8 cellular contexts compared by ENCODE assay signal in the genomic region with DNA sequence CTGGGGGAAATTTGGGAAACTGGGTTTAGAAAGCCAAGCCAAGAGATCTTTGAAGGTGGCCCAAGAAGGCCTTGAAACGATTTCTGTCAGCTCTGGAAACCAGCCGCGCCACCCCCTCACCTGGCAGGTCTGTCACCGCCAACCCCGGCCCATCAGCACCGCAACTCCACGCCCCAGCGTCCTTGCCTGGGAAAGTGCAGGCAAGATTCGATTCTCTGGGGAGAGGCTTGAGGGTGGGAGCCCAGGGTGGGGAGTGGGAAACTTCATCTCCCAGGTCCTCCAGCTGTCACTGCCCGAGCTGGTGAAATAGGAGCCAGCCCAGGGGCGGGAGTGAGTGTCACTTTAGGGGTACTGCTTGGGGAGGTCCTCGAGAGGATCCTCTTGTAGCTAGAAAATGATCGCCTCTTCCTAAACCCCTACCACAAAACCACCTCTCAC. TPM values are rescaled to one million over a fixed set of nuclear protein-coding genes. Genes with fewer than 3 reads are reported as not detected.
DNase-seq lines count a peak whose midpoint lies in the region; ATAC-seq and TF ChIP-seq lines count a peak whose summit lies in the region.

No MANE protein-coding gene starts in this region.

- peak overlapping the region in 3 of 4 donors; percentile 75 to 83 (median 79) for H3K27ac ChIP-seq in gastroesophageal sphincter

- no peak for TF ChIP-seq CTCF in gastroesophageal sphincter (IDR thresholded peaks at IDR 0.05)

- 51% methylated on average over 6 of the region's 13 CpGs; no CpG with 5 or more reads in 1 of the 2 donors for WGBS in gastroesophageal sphincter (ENCODE audit: low coverage in 1 of 2), 2 donors

- no peaks in the 10 kb centered on the region for H3K27me3 ChIP-seq in gastroesophageal sphincter

- peak overlapping the region; percentile 48 to 81 for H3K4me3 ChIP-seq in gastroesophageal sphincter
- H3K4me3 ChIP-seq in skeletal muscle cell (ENCODE audit: low read depth, low read length) = peak overlapping the region; percentile 44

- peaks cover 0 to 50% (median 9%) of the 10 kb centered on the region in 3 donors for H3K4me1 ChIP-seq in gastroesophageal sphincter

- TF ChIP-seq POLR2A in GM18505 (IDR thresholded peaks at IDR 0.05; ENCODE audit: borderline replicate concordance, extremely low read depth, insufficient read depth, insufficient read length) (no peak), gastroesophageal sphincter (IDR thresholded peaks at IDR 0.05) (no peak)

- DNase-seq in skeletal muscle cell (ENCODE audit: low read depth) (no peak), dedifferentiated amniotic fluid mesenchymal stem cell (ENCODE audit: extremely low spot score) (no peak), NOMO-1 treated with dmso at 0.1 percent for 144 hours (lab: John Stamatoyannopoulos, UW; ENCODE audit: unreplicated experiment) (no peak)

- no peak for TF ChIP-seq EP300 in gastroesophageal sphincter (IDR thresholded peaks at IDR 0.05)

- H3K9me3 ChIP-seq in gastroesophageal sphincter = no peaks in the 10 kb centered on the region

- H3K36me3 ChIP-seq in gastroesophageal sphincter = peaks cover 0 to 34% of the 10 kb centered on the region in 2 donors

- ATAC-seq in GM18505 (IDR thresholded peaks at IDR 0.05; ENCODE audit: unreplicated experiment) (peak; percentile 1), HG02884 (IDR thresholded peaks at IDR 0.05; ENCODE audit: unreplicated experiment) (peak; percentile 18), SK-N-SH treated with all-trans-retinoic acid at 6 μM for 48 hours (peak; percentile 34), gastroesophageal sphincter (peak; percentile 5), GM21381 (IDR thresholded peaks at IDR 0.05; ENCODE audit: unreplicated experiment) (no peak)

TF ChIP-seq in SK-N-SH treated with all-trans-retinoic acid at 6 μM for 48 hours, 23 proteins besides CTCF, POLR2A, EP300 and RAD21:
- TF ChIP-seq ZC3H10 (CRISPR knock-in tag; IDR thresholded peaks at IDR 0.05) = no peak
- TF ChIP-seq PPARA (CRISPR knock-in tag; IDR thresholded peaks at IDR 0.05; ENCODE audit: borderline replicate concordance) = no peak
- TF ChIP-seq ZFP30 (CRISPR knock-in tag; IDR thresholded peaks at IDR 0.05) = no peak
- TF ChIP-seq, protein P1, sequence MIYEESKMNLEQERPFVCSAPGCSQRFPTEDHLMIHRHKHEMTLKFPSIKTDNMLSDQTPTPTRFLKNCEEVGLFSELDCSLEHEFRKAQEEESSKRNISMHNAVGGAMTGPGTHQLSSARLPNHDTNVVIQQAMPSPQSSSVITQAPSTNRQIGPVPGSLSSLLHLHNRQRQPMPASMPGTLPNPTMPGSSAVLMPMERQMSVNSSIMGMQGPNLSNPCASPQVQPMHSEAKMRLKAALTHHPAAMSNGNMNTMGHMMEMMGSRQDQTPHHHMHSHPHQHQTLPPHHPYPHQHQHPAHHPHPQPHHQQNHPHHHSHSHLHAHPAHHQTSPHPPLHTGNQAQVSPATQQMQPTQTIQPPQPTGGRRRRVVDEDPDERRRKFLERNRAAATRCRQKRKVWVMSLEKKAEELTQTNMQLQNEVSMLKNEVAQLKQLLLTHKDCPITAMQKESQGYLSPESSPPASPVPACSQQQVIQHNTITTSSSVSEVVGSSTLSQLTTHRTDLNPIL (CRISPR knock-in tag; IDR thresholded peaks at IDR 0.05; ENCODE audit: low read depth) = no peak
- TF ChIP-seq CSDC2 (CRISPR knock-in tag; IDR thresholded peaks at IDR 0.05) = no peak
- TF ChIP-seq, protein P2, sequence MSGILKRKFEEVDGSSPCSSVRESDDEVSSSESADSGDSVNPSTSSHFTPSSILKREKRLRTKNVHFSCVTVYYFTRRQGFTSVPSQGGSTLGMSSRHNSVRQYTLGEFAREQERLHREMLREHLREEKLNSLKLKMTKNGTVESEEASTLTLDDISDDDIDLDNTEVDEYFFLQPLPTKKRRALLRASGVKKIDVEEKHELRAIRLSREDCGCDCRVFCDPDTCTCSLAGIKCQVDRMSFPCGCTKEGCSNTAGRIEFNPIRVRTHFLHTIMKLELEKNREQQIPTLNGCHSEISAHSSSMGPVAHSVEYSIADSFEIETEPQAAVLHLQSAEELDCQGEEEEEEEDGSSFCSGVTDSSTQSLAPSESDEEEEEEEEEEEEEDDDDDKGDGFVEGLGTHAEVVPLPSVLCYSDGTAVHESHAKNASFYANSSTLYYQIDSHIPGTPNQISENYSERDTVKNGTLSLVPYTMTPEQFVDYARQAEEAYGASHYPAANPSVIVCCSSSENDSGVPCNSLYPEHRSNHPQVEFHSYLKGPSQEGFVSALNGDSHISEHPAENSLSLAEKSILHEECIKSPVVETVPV (CRISPR knock-in tag; IDR thresholded peaks at IDR 0.05) = no peak
- no peak for TF ChIP-seq ZNF8 (CRISPR knock-in tag; IDR thresholded peaks at IDR 0.05)
- no peak for TF ChIP-seq TOX (CRISPR knock-in tag; IDR thresholded peaks at IDR 0.05; ENCODE audit: borderline replicate concordance)
- TF ChIP-seq SNAI2 (CRISPR knock-in tag; IDR thresholded peaks at IDR 0.05) = no peak
- no peak for TF ChIP-seq OSR1 (CRISPR knock-in tag; IDR thresholded peaks at IDR 0.05)
- TF ChIP-seq ZFP3 (CRISPR knock-in tag; IDR thresholded peaks at IDR 0.05) = no peak
- no peak for TF ChIP-seq ISL1 (CRISPR knock-in tag; IDR thresholded peaks at IDR 0.05)

RNA-seq across cellular contexts. Expression of a gene that starts 2.2 kb away (rescaled TPM):
- total RNA-seq in gastroesophageal sphincter = 10 to 100 TPM in 1 of 4 donors, 1 to 10 TPM in 3; 4.2 to 15.4 (median 9.3) TPM
